ENCODE assay signal across 1 cellular context in genomic region chrX:37926700-37927099, GRCh38.
TF ChIP-seq lines count a peak whose summit lies in the region.

No MANE protein-coding gene starts in this region.

TF ChIP-seq in H1, 55 proteins besides CTCF, POLR2A, EP300 and RAD21 (continued from another document):
- TF ChIP-seq CHD7 (IDR thresholded peaks at IDR 0.05; ENCODE audit: insufficient replicate concordance, low read length), result no peak
- TF ChIP-seq RNF2 (IDR thresholded peaks at IDR 0.05; ENCODE audit: borderline replicate concordance, low read depth, low read length, missing control alignments, poor library complexity, severe bottlenecking), result no peak
- TF ChIP-seq POLR2AphosphoS5 (IDR thresholded peaks at IDR 0.05; ENCODE audit: low read depth, low read length), result no peak
- no peak for TF ChIP-seq CREB1 (IDR thresholded peaks at IDR 0.05)
- no peak for TF ChIP-seq PHF8 (conservative IDR thresholded peaks at IDR 0.05; ENCODE audit: low read depth, low read length)
- TF ChIP-seq SP4 (IDR thresholded peaks at IDR 0.05; ENCODE audit: low read length), result no peak
- no peak for TF ChIP-seq CEBPB (IDR thresholded peaks at IDR 0.05; ENCODE audit: low read depth, low read length)
- no peak for TF ChIP-seq KDM1A (IDR thresholded peaks at IDR 0.05; ENCODE audit: borderline replicate concordance, low read length)
- no peak for TF ChIP-seq TBP (IDR thresholded peaks at IDR 0.05; ENCODE audit: low read depth, low read length)
- no peak for TF ChIP-seq SRF (IDR thresholded peaks at IDR 0.05; ENCODE audit: low read depth, low read length)
- no peak for TF ChIP-seq CHD1 (IDR thresholded peaks at IDR 0.05; ENCODE audit: low read depth, low read length)
- TF ChIP-seq KDM5A (IDR thresholded peaks at IDR 0.05; ENCODE audit: low read length), result no peak
